8 cellular contexts compared by ENCODE assay signal in genomic region chr11:85647604-85648299, GRCh38. TPM values are rescaled to one million over a fixed set of nuclear protein-coding genes. Genes with fewer than 3 reads are reported as not detected.
A peak's percentile ranks its signal among the peaks of the same experiment; 100 is the strongest.
DNase-seq lines count a peak whose midpoint lies in the region; ATAC-seq and FAIRE-seq lines count a peak whose summit lies in the region.

TSS of gene TMEM126A (plus strand) at chr11:85647967. CDS start at chr11:85650256, 2,289 bp downstream.

- no peaks in the 10 kb centered on the region for H3K27me3 ChIP-seq in mucosa of stomach (ENCODE audit: control insufficient read depth, insufficient read depth, low read length)

- H3K4me3 Mint-ChIP-seq in activated T-cell treated with anti-CD3 and anti-CD28 coated beads, Interleukin-2, amount 50 U/mL, for 72 hours = peak within 1 kb of the TSS; percentile 88 to 96

- no peaks in the 10 kb centered on the region for H3K9me3 ChIP-seq in KOPT-K1 (ENCODE audit: insufficient read depth, low read length, poor library complexity, severe bottlenecking)
- no peaks in the 10 kb centered on the region for H3K9me3 ChIP-seq in mucosa of stomach (ENCODE audit: control insufficient read depth, low read length)

- H3K27ac Mint-ChIP-seq in activated T-cell treated with anti-CD3 and anti-CD28 coated beads, Interleukin-2, amount 50 U/mL, for 72 hours = peak within 1 kb of the TSS; percentile 88

- H3K36me3 ChIP-seq in KOPT-K1 (ENCODE audit: insufficient read depth, low read length) (peaks cover 21% of the 10 kb centered on the region), mucosa of stomach (ENCODE audit: control insufficient read depth, insufficient read depth, low read length) (no peaks in the 10 kb centered on the region)

- H3K36me3 Mint-ChIP-seq in activated T-cell treated with anti-CD3 and anti-CD28 coated beads, Interleukin-2, amount 50 U/mL, for 72 hours (ENCODE audit: insufficient read depth in 2 of 2) = peaks cover 3 to 5% of the 10 kb centered on the region in 2 donors

- peak within 1 kb of the TSS; percentile 67 for H3K27ac ChIP-seq in KOPT-K1 (ENCODE audit: low read depth, low read length, poor library complexity, severe bottlenecking)

- DNase-seq in DMS79 (lab: John Stamatoyannopoulos, UW) (peak; percentile 85), RCC 7860 (ENCODE audit: low spot score) (peak; percentile 62)
- peak; percentile 94 to 95 for DNase-seq in activated T-cell treated with anti-CD3 and anti-CD28 coated beads, Interleukin-2, amount 50 U/mL, for 72 hours
- DNase-seq in stimulated activated CD8-positive, alpha-beta memory T cell treated with anti-CD3 and anti-CD28 coated beads, Interleukin-7, amount 100 ng/mL, for 1 hour (ENCODE audit: low read depth in 2 of 2) = peak; percentile 76 to 77

- H3K4me1 Mint-ChIP-seq in activated T-cell treated with anti-CD3 and anti-CD28 coated beads, Interleukin-2, amount 50 U/mL, for 72 hours (ENCODE audit: low read depth) = peaks cover 24% of the 10 kb centered on the region

- H3K27me3 Mint-ChIP-seq in activated T-cell treated with anti-CD3 and anti-CD28 coated beads, Interleukin-2, amount 50 U/mL, for 72 hours (ENCODE audit: low read depth) = peaks cover 13% of the 10 kb centered on the region

- peaks cover 7% of the 10 kb centered on the region for H3K4me1 ChIP-seq in mucosa of stomach (ENCODE audit: control insufficient read depth, insufficient read depth, low read length)

- FAIRE-seq in RCC 7860 (lab: Jason Lieb, UNC) = peak; percentile 40

- H3K4me3 ChIP-seq in mucosa of stomach (ENCODE audit: low read length) = peak within 1 kb of the TSS; percentile 68

- no peaks in the 10 kb centered on the region for H3K9me3 Mint-ChIP-seq in activated T-cell treated with anti-CD3 and anti-CD28 coated beads, Interleukin-2, amount 50 U/mL, for 72 hours

- ATAC-seq in GM21825 (IDR thresholded peaks at IDR 0.05; ENCODE audit: unreplicated experiment) = peak; percentile 100
- peak; percentile 97 to 98 for ATAC-seq in activated T-cell treated with anti-CD3 and anti-CD28 coated beads, Interleukin-2, amount 50 U/mL, for 72 hours (replicated peaks in 1 of 2)
- peak; percentile 99 for ATAC-seq in esophagus mucosa

- H3K9ac ChIP-seq in mucosa of stomach (ENCODE audit: low read length) = peak within 1 kb of the TSS; percentile 72

RNA-seq across cellular contexts. Expression of gene TMEM126A, which starts in this region (rescaled TPM):
- total RNA-seq in activated T-cell treated with anti-CD3 and anti-CD28 coated beads, Interleukin-2, amount 50 U/mL, for 72 hours = 10 to 100 TPM; 38.6 to 42.5 TPM
- 20.2 TPM for total RNA-seq in esophagus mucosa

Comparison
In these comparisons a context has a peak if more than half of its experiments do, and no peak if none do; other contexts are left out.
1. Peak in every context shown above with its lines: DNase-seq, ATAC-seq, H3K4me3 ChIP-seq and H3K27ac ChIP-seq.